In genomic region chr22:20904980-20905355, GRCh38 we compare ENCODE assay signal across 21 cellular contexts. TPM values are rescaled to one million over a fixed set of nuclear protein-coding genes. Genes with fewer than 3 reads are reported as not detected.
DNase-seq lines count a peak whose midpoint lies in the region; ATAC-seq and TF ChIP-seq lines count a peak whose summit lies in the region.
"Had no signal": no experiment of that assay in that cellular context is flagged by ENCODE, and none has a peak within 500 bp of the region (broad histone marks: within the 10 kb centered on the region; RNA-seq: fewer than 3 reads in every experiment).

No MANE protein-coding gene starts in this region.

- 50 to 58% methylated on average over 3 of the region's 3 CpGs for WGBS in esophagus, 2 donors
- 66 to 73% methylated on average over 3 of the region's 3 CpGs for WGBS in heart right ventricle, 2 donors
- WGBS in heart left ventricle, 4 donors = 67 to 77% (median 74%) methylated on average over 3 of the region's 3 CpGs

- no peaks in the 10 kb centered on the region for H3K27me3 Mint-ChIP-seq in Calu3 (ENCODE audit: unreplicated experiment)
- H3K27me3 Mint-ChIP-seq: effector memory CD8-positive, alpha-beta T cell; naive thymus-derived CD8-positive, alpha-beta T cell had no signal

- no peaks in the 10 kb centered on the region for H3K36me3 Mint-ChIP-seq in Calu3 (ENCODE audit: insufficient read depth, unreplicated experiment)
- H3K36me3 Mint-ChIP-seq: CD8-positive, alpha-beta T cell; mesothelial cell of epicardium; naive thymus-derived CD8-positive, alpha-beta T cell had no signal

- peak overlapping the region; percentile 47 for H3K27ac Mint-ChIP-seq in Calu3 (ENCODE audit: unreplicated experiment)
- H3K27ac Mint-ChIP-seq: activated naive CD8-positive, alpha-beta T cell treated with anti-CD3 and anti-CD28 coated beads, Interleukin-2, amount 50 U/mL, for 24 hours; CD8-positive, alpha-beta T cell; effector memory CD8-positive, alpha-beta T cell; mesothelial cell of epicardium; naive thymus-derived CD8-positive, alpha-beta T cell; T-helper 2 cell treated with Interferon-gamma antibody and Interleukin-4, amounts not matched to agents 5 μg/mL and 100 μg/mL, for 36 hours had no signal

- TF ChIP-seq CTCF in Calu3 (IDR thresholded peaks at IDR 0.05; ENCODE audit: unreplicated experiment) (no peak), osteoblast (IDR thresholded peaks at IDR 0.05; ENCODE audit: extremely low read depth, low read depth, low read length) (no peak), heart right ventricle (IDR thresholded peaks at IDR 0.05) (no peak), heart left ventricle (IDR thresholded peaks at IDR 0.05) (no peak)

- no peak overlapping the region for H3K4me3 ChIP-seq in esophagus (ENCODE audit: low read depth in 1 of 2, low read length in 2 of 2)
- H3K4me3 ChIP-seq in osteoblast (ENCODE audit: insufficient read depth, low read length) = no peak overlapping the region
- H3K4me3 ChIP-seq in heart right ventricle = no peak overlapping the region
- H3K4me3 ChIP-seq in heart left ventricle = no peak overlapping the region

- peak overlapping the region; percentile 68 to 82 for H3K27ac ChIP-seq in esophagus (ENCODE audit: low read depth in 2 of 2, low read length in 1 of 2)
- H3K27ac ChIP-seq in osteoblast (ENCODE audit: low read depth, low read length) = peak overlapping the region; percentile 55
- peak overlapping the region in 1 of 10 donors; percentile 36 for H3K27ac ChIP-seq in heart right ventricle
- no peak overlapping the region for H3K27ac ChIP-seq in heart left ventricle
- H3K27ac ChIP-seq: brain microvascular endothelial cell, parathyroid adenoma had no signal

- no peak overlapping the region for H2AFZ ChIP-seq in osteoblast (ENCODE audit: low read length)
- H2AFZ ChIP-seq: parathyroid adenoma had no signal

- DNase-seq in Calu3 (no peak), NCI-H226 (peak; percentile 35), osteoblast (ENCODE audit: insufficient read length, low spot score, missing footprints) (no peak), heart right ventricle (no peak), heart left ventricle (no peak)
- DNase-seq: activated CD4-positive, alpha-beta T cell treated with anti-CD3 and anti-CD28 coated beads, Interleukin-2, amount 50 U/mL, for 4 hours; activated CD8-positive, alpha-beta memory T cell treated with anti-CD3 and anti-CD28 coated beads, Interleukin-2, amount 50 U/mL, for 48 hours; activated effector memory CD4-positive, alpha-beta T cell treated with Interleukin-2 at 50 U/mL for 16 hours; activated naive CD8-positive, alpha-beta T cell treated with anti-CD3 and anti-CD28 coated beads, Interleukin-2, amount 50 U/mL, for 24 hours; CD8-positive, alpha-beta T cell; DMS79; effector memory CD8-positive, alpha-beta T cell; glutamatergic neuron; naive thymus-derived CD8-positive, alpha-beta T cell; NCI-H510A had no signal

- H3K79me2 ChIP-seq in osteoblast (ENCODE audit: insufficient read depth, low read length) = no peaks in the 10 kb centered on the region
- H3K79me2 ChIP-seq: parathyroid adenoma had no signal

- peaks cover 11% of the 10 kb centered on the region for H3K4me1 Mint-ChIP-seq in Calu3 (ENCODE audit: low read depth, unreplicated experiment)
- H3K4me1 Mint-ChIP-seq: mesothelial cell of epicardium had no signal

- H3K4me1 ChIP-seq in esophagus (ENCODE audit: control insufficient read depth in 2 of 2, insufficient read depth in 2 of 2, low read length in 1 of 2) = peaks cover 0 to 5% of the 10 kb centered on the region in 2 donors
- H3K4me1 ChIP-seq in osteoblast (ENCODE audit: insufficient read depth, low read length) = peaks cover 23% of the 10 kb centered on the region
- H3K4me1 ChIP-seq in heart right ventricle = peaks cover 0 to 14% (median 0%) of the 10 kb centered on the region in 9 donors
- peaks cover 0 to 13% (median 0%) of the 10 kb centered on the region in 12 donors for H3K4me1 ChIP-seq in heart left ventricle
- H3K4me1 ChIP-seq: parathyroid adenoma had no signal

- H3K27me3 ChIP-seq in esophagus (ENCODE audit: control insufficient read depth in 1 of 2, insufficient read depth in 2 of 2, low read length in 2 of 2) = no peaks in the 10 kb centered on the region
- no peaks in the 10 kb centered on the region for H3K27me3 ChIP-seq in osteoblast (ENCODE audit: insufficient read depth, low read length)
- no peaks in the 10 kb centered on the region for H3K27me3 ChIP-seq in heart right ventricle
- H3K27me3 ChIP-seq in heart left ventricle = no peaks in the 10 kb centered on the region
- H3K27me3 ChIP-seq: brain microvascular endothelial cell had no signal

- no peak for TF ChIP-seq POLR2A in heart left ventricle (IDR thresholded peaks at IDR 0.05)

- ATAC-seq in heart right ventricle (no peak), heart left ventricle (no peak), HG02852 (IDR thresholded peaks at IDR 0.05; ENCODE audit: unreplicated experiment) (no peak)
- ATAC-seq: activated naive CD8-positive, alpha-beta T cell treated with anti-CD3 and anti-CD28 coated beads, Interleukin-2, amount 50 U/mL, for 24 hours; CD8-positive, alpha-beta T cell; effector memory CD8-positive, alpha-beta T cell; naive thymus-derived CD8-positive, alpha-beta T cell had no signal

- H3K9me3 Mint-ChIP-seq in Calu3 (ENCODE audit: low read depth, unreplicated experiment) = no peaks in the 10 kb centered on the region
- H3K9me3 Mint-ChIP-seq: activated naive CD8-positive, alpha-beta T cell treated with anti-CD3 and anti-CD28 coated beads, Interleukin-2, amount 50 U/mL, for 24 hours; CD8-positive, alpha-beta T cell; effector memory CD8-positive, alpha-beta T cell; mesothelial cell of epicardium; naive thymus-derived CD8-positive, alpha-beta T cell; T-helper 2 cell treated with Interferon-gamma antibody and Interleukin-4, amounts not matched to agents 5 μg/mL and 100 μg/mL, for 36 hours had no signal

- intact Hi-C loops in Calu3 (cut with micrococcal nuclease; ENCODE audit: unreplicated experiment) = no loop called here
- intact Hi-C loops in heart right ventricle (cut with DNase I) = no loop called here
- intact Hi-C loops in heart left ventricle (cut with DNase I) = no loop called here

- H3K9me3 ChIP-seq in esophagus (ENCODE audit: control insufficient read depth in 2 of 2, insufficient read depth in 1 of 2, low read depth in 1 of 2, low read length in 1 of 2) (no peaks in the 10 kb centered on the region), osteoblast (ENCODE audit: low read depth, low read length) (no peaks in the 10 kb centered on the region), heart right ventricle (no peaks in the 10 kb centered on the region), heart left ventricle (no peaks in the 10 kb centered on the region)

- H4K20me1 ChIP-seq in osteoblast (ENCODE audit: insufficient read depth, low read length) = no peaks in the 10 kb centered on the region

- no TSS peak for BruUV-seq in Calu3 (replicated peaks; lab: Mats Ljungman, UMichigan)

- CTCF ChIA-PET in Calu3 (lab: Charles Lee) = interaction anchor here (0.5 to 1.1 kb wide), 2 partner anchors 12 to 14 kb away, joined by 3 to 5 read pairs; partner anchors contain the start of gene CRKL

- peak overlapping the region; percentile 22 for H3K4me2 ChIP-seq in osteoblast (ENCODE audit: insufficient read depth, low read length)

- no peak overlapping the region for H3K4me3 Mint-ChIP-seq in Calu3 (ENCODE audit: low read depth, unreplicated experiment)
- H3K4me3 Mint-ChIP-seq: activated naive CD8-positive, alpha-beta T cell treated with anti-CD3 and anti-CD28 coated beads, Interleukin-2, amount 50 U/mL, for 24 hours; CD8-positive, alpha-beta T cell; effector memory CD8-positive, alpha-beta T cell; mesothelial cell of epicardium; naive thymus-derived CD8-positive, alpha-beta T cell; T-helper 2 cell treated with Interferon-gamma antibody and Interleukin-4, amounts not matched to agents 5 μg/mL and 100 μg/mL, for 36 hours had no signal

- H3K36me3 ChIP-seq in esophagus (ENCODE audit: control insufficient read depth in 2 of 2, insufficient read depth in 2 of 2, low read length in 1 of 2) (no peaks in the 10 kb centered on the region), osteoblast (ENCODE audit: insufficient read depth, low read length) (no peaks in the 10 kb centered on the region), heart right ventricle (no peaks in the 10 kb centered on the region), heart left ventricle (no peaks in the 10 kb centered on the region)
- H3K36me3 ChIP-seq: brain microvascular endothelial cell had no signal

RNA-seq across cellular contexts. Expression of gene CRKL, which starts 12.2 kb away (rescaled TPM):
- total RNA-seq in Calu3 (2022) (68.0 and 69.9 TPM in 2 replicates), osteoblast (31.2 and 38.4 TPM in 2 replicates), heart right ventricle (10 to 100 TPM; 43.3 to 76.9 (median 56.5) TPM), heart left ventricle (10 to 100 TPM; 45.6 to 64.2 (median 53.2) TPM)
- polyA plus RNA-seq in esophagus (10 to 100 TPM; 17.6 to 18.7 TPM), heart right ventricle (10 to 100 TPM; 19.2 to 33.7 TPM), heart left ventricle (10 to 100 TPM; 22.4 to 39.7 TPM)

RNA-seq across cellular contexts. Expression of gene SNAP29, which starts 46.2 kb away (rescaled TPM):
- 28.8 and 35.9 TPM in 2 replicates for total RNA-seq in Calu3 (2022)
- polyA plus RNA-seq in esophagus = 10 to 100 TPM; 13.1 to 22.0 TPM
- total RNA-seq in osteoblast = 13.0 and 15.3 TPM in 2 replicates
- total RNA-seq in heart right ventricle = 10 to 100 TPM; 20.6 to 43.6 (median 26.8) TPM
- 10 to 100 TPM in 1 of 2 donors, 1 to 10 TPM in 1; 9.9 to 22.2 TPM for polyA plus RNA-seq in heart right ventricle
- 10 to 100 TPM; 20.4 to 38.7 (median 26.2) TPM for total RNA-seq in heart left ventricle
- polyA plus RNA-seq in heart left ventricle = 10 to 100 TPM; 10.5 to 26.1 TPM

RNA-seq across cellular contexts. Expression of gene PI4KA, which starts 46.4 kb away (rescaled TPM):
- 69.2 and 77.9 TPM in 2 replicates for total RNA-seq in Calu3 (2022)
- polyA plus RNA-seq in esophagus = 10 to 100 TPM; 21.4 to 22.8 TPM
- 61.9 and 63.4 TPM in 2 replicates for total RNA-seq in osteoblast
- 10 to 100 TPM; 34.8 to 55.2 (median 40.8) TPM for total RNA-seq in heart right ventricle
- 10 to 100 TPM; 32.3 to 39.3 TPM for polyA plus RNA-seq in heart right ventricle
- 10 to 100 TPM; 34.6 to 66.4 (median 48.3) TPM for total RNA-seq in heart left ventricle
- 10 to 100 TPM; 20.6 to 46.9 TPM for polyA plus RNA-seq in heart left ventricle

Comparison
In these comparisons a context has a peak if more than half of its experiments do, and no peak if none do; other contexts are left out.
1. H3K27ac ChIP-seq: peak in esophagus (2 of 2) and osteoblast (single experiment); none in heart left ventricle (0 of 12).